ENCODE assay signal across 8 cellular contexts in the genomic region with DNA sequence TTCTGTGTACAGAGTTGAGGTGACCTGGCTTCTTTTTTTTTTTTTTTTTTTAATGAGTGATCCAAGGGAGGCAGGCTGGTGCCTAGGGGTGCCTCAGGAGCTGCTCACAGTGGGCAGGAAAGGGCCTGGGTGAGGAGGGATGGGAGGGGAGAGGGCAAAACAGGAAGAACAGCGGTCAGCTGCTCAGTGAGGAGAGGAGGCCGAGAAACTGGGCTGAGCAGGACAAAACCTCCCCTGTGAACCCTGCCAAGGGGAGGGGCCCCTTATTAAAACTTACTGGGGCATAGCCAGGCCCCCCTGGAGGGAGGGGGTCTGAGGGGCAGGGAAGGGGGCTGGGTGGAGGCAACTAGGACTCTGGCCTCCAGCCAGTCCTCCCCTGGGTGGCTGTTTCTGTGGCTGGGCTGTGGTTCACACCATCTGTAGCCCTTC. TPM values are rescaled to one million over a fixed set of nuclear protein-coding genes. Genes with fewer than 3 reads are reported as not detected.
DNase-seq lines count a peak whose midpoint lies in the region; ATAC-seq and TF ChIP-seq lines count a peak whose summit lies in the region.

No MANE protein-coding gene starts in this region.

- H4K20me1 ChIP-seq in GM23338 (replicated peaks; ENCODE audit: insufficient read depth) (peaks cover 67% of the 10 kb centered on the region), smooth muscle cell (ENCODE audit: low read depth) (peaks cover 66% of the 10 kb centered on the region)

- H3K36me3 ChIP-seq in GM23338 (ENCODE audit: insufficient read depth) (peaks cover 6% of the 10 kb centered on the region; the same call in 1 of the 2 replicates), right atrium auricular region (peaks cover 25% of the 10 kb centered on the region), smooth muscle cell (ENCODE audit: low read depth) (no peaks in the 10 kb centered on the region)

- H3K9ac ChIP-seq in smooth muscle cell (ENCODE audit: low read depth): no peak overlapping the region

- H2AFZ ChIP-seq in GM23338 (no peak overlapping the region), smooth muscle cell (ENCODE audit: low read depth) (no peak overlapping the region)

- no peaks in the 10 kb centered on the region for H3K9me2 ChIP-seq in GM23338 (ENCODE audit: insufficient read depth)

- peak overlapping the region; percentile 95; the same call in 1 of the 3 replicates for H3K4me3 Mint-ChIP-seq in GM23338
- peak overlapping the region; percentile 98 for H3K4me3 Mint-ChIP-seq in activated CD4-positive, alpha-beta memory T cell treated with anti-CD3 and anti-CD28 coated beads, Interleukin-2, amount 10 ng/mL, durations not matched to agents 7 days and 5 days

- no peak overlapping the region for H3K27ac Mint-ChIP-seq in GM23338
- H3K27ac Mint-ChIP-seq in activated CD4-positive, alpha-beta memory T cell treated with anti-CD3 and anti-CD28 coated beads, Interleukin-2, amount 10 ng/mL, durations not matched to agents 7 days and 5 days: peak overlapping the region; percentile 78

- H3K9me3 Mint-ChIP-seq in GM23338: no peaks in the 10 kb centered on the region
- H3K9me3 Mint-ChIP-seq in activated CD4-positive, alpha-beta memory T cell treated with anti-CD3 and anti-CD28 coated beads, Interleukin-2, amount 10 ng/mL, durations not matched to agents 7 days and 5 days: no peaks in the 10 kb centered on the region

- DNase-seq in GM23338 (ENCODE audit: low spot score) (no peak), right atrium auricular region (ENCODE audit: low spot score) (no peak), smooth muscle cell (lab: John Stamatoyannopoulos, UW; ENCODE audit: unreplicated experiment) (no peak), cerebellar nuclear complex (lab: John Stamatoyannopoulos, UW) (no peak), NCI-H2227 treated with DMSO at 0.1 percent for 48 hours (lab: John Stamatoyannopoulos, UW) (no peak)
- DNase-seq in activated CD4-positive, alpha-beta memory T cell treated with anti-CD3 and anti-CD28 coated beads, Interleukin-2, amount 10 ng/mL, durations not matched to agents 7 days and 5 days: no peak

- H3K79me2 ChIP-seq in GM23338 (replicated peaks; ENCODE audit: insufficient read depth): peaks cover 77% of the 10 kb centered on the region
- H3K79me2 ChIP-seq in smooth muscle cell (ENCODE audit: low read depth): peaks cover 71% of the 10 kb centered on the region

- ATAC-seq in GM23338: no peak
- no peak for ATAC-seq in HG02938 (IDR thresholded peaks at IDR 0.05; ENCODE audit: unreplicated experiment)
- no peak for ATAC-seq in GM21619 (IDR thresholded peaks at IDR 0.05; ENCODE audit: unreplicated experiment)

- no peaks in the 10 kb centered on the region for H3K27me3 ChIP-seq in GM23338 (ENCODE audit: insufficient read depth)
- H3K27me3 ChIP-seq in right atrium auricular region: no peaks in the 10 kb centered on the region
- no peaks in the 10 kb centered on the region for H3K27me3 ChIP-seq in smooth muscle cell (ENCODE audit: low read depth)

- CTCF ChIA-PET in activated CD4-positive, alpha-beta memory T cell treated with anti-CD3 and anti-CD28 coated beads, Interleukin-2, amount 10 ng/mL, durations not matched to agents 7 days and 5 days (lab: Charles Lee): interaction anchor here (0.9 to 2.1 kb wide), 4 partner anchors 10 to 59 kb away, joined by 3 to 10 read pairs (median 5); no protein-coding TSS in a partner anchor

- H3K27ac ChIP-seq in GM23338 (ENCODE audit: low read depth): no peak overlapping the region
- peak overlapping the region; percentile 93 to 94 for H3K27ac ChIP-seq in right atrium auricular region
- H3K27ac ChIP-seq in smooth muscle cell (ENCODE audit: low read depth): no peak overlapping the region

- H3F3A ChIP-seq in GM23338 (replicated peaks; ENCODE audit: low read depth) (peaks cover 23% of the 10 kb centered on the region), smooth muscle cell (ENCODE audit: low read depth) (peaks cover 6% of the 10 kb centered on the region)

- H3K4me3 ChIP-seq in GM23338: peak overlapping the region; percentile 88; the same call in 1 of the 2 replicates
- H3K4me3 ChIP-seq in right atrium auricular region: peak overlapping the region; percentile 96 to 97
- H3K4me3 ChIP-seq in smooth muscle cell: no peak overlapping the region

- peaks cover 61% of the 10 kb centered on the region for H3K4me1 Mint-ChIP-seq in GM23338
- peaks cover 63% of the 10 kb centered on the region for H3K4me1 Mint-ChIP-seq in activated CD4-positive, alpha-beta memory T cell treated with anti-CD3 and anti-CD28 coated beads, Interleukin-2, amount 10 ng/mL, durations not matched to agents 7 days and 5 days

- POLR2A ChIA-PET in activated CD4-positive, alpha-beta memory T cell treated with anti-CD3 and anti-CD28 coated beads, Interleukin-2, amount 10 ng/mL, durations not matched to agents 7 days and 5 days (lab: Charles Lee): interaction anchor here (1.1 to 4.1 kb wide), 4 partner anchors 9 to 49 kb away, joined by 3 to 69 read pairs (median 4); a partner anchor contains a TSS

- peaks cover 16% of the 10 kb centered on the region for H3K27me3 Mint-ChIP-seq in GM23338 (ENCODE audit: insufficient read depth, low read depth, poor library complexity)
- no peaks in the 10 kb centered on the region for H3K27me3 Mint-ChIP-seq in activated CD4-positive, alpha-beta memory T cell treated with anti-CD3 and anti-CD28 coated beads, Interleukin-2, amount 10 ng/mL, durations not matched to agents 7 days and 5 days

- H3K36me3 Mint-ChIP-seq in GM23338 (ENCODE audit: low read depth): peaks cover 24% of the 10 kb centered on the region
- peaks cover 49% of the 10 kb centered on the region for H3K36me3 Mint-ChIP-seq in activated CD4-positive, alpha-beta memory T cell treated with anti-CD3 and anti-CD28 coated beads, Interleukin-2, amount 10 ng/mL, durations not matched to agents 7 days and 5 days (ENCODE audit: low read depth)

- H3K9me3 ChIP-seq in right atrium auricular region: no peaks in the 10 kb centered on the region
- H3K9me3 ChIP-seq in smooth muscle cell (replicated peaks; ENCODE audit: low read depth): no peaks in the 10 kb centered on the region

- TF ChIP-seq CTCF in GM23338 (conservative IDR thresholded peaks at IDR 0.05; ENCODE audit: low read depth in 2 of 2) (no peak), right atrium auricular region (IDR thresholded peaks at IDR 0.05) (no peak), smooth muscle cell (IDR thresholded peaks at IDR 0.05; ENCODE audit: borderline replicate concordance, insufficient read depth, poor library complexity, severe bottlenecking) (no peak)

- WGBS in smooth muscle cell (ENCODE audit: low lambda C conversion rate): 33% methylated on average over 1 of the region's 2 CpGs

- H3K4me1 ChIP-seq in GM23338 (ENCODE audit: insufficient read depth): peaks cover 58% of the 10 kb centered on the region
- peaks cover 0 to 63% of the 10 kb centered on the region in 2 donors for H3K4me1 ChIP-seq in right atrium auricular region
- H3K4me1 ChIP-seq in smooth muscle cell (ENCODE audit: low read depth): peaks cover 37% of the 10 kb centered on the region

- H3K4me2 ChIP-seq in GM23338: peak overlapping the region; percentile 94; the same call in 1 of the 2 replicates
- H3K4me2 ChIP-seq in smooth muscle cell: peak overlapping the region; percentile 96

TF ChIP-seq in GM23338, 12 proteins besides CTCF, POLR2A, EP300 and RAD21 (continues in another document):
- TF ChIP-seq EZH2phosphoT487 (IDR thresholded peaks at IDR 0.05; ENCODE audit: unreplicated experiment): no peak
- TF ChIP-seq ZNF114 (CRISPR knock-in tag; IDR thresholded peaks at IDR 0.05): no peak
- no peak for TF ChIP-seq ZNF331 (CRISPR knock-in tag; IDR thresholded peaks at IDR 0.05; ENCODE audit: low read depth)
- no peak for TF ChIP-seq JUNB (IDR thresholded peaks at IDR 0.05; ENCODE audit: unreplicated experiment)
- TF ChIP-seq, protein P1, sequence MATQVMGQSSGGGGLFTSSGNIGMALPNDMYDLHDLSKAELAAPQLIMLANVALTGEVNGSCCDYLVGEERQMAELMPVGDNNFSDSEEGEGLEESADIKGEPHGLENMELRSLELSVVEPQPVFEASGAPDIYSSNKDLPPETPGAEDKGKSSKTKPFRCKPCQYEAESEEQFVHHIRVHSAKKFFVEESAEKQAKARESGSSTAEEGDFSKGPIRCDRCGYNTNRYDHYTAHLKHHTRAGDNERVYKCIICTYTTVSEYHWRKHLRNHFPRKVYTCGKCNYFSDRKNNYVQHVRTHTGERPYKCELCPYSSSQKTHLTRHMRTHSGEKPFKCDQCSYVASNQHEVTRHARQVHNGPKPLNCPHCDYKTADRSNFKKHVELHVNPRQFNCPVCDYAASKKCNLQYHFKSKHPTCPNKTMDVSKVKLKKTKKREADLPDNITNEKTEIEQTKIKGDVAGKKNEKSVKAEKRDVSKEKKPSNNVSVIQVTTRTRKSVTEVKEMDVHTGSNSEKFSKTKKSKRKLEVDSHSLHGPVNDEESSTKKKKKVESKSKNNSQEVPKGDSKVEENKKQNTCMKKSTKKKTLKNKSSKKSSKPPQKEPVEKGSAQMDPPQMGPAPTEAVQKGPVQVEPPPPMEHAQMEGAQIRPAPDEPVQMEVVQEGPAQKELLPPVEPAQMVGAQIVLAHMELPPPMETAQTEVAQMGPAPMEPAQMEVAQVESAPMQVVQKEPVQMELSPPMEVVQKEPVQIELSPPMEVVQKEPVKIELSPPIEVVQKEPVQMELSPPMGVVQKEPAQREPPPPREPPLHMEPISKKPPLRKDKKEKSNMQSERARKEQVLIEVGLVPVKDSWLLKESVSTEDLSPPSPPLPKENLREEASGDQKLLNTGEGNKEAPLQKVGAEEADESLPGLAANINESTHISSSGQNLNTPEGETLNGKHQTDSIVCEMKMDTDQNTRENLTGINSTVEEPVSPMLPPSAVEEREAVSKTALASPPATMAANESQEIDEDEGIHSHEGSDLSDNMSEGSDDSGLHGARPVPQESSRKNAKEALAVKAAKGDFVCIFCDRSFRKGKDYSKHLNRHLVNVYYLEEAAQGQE (IDR thresholded peaks at IDR 0.05; ENCODE audit: unreplicated experiment): no peak
- no peak for TF ChIP-seq STAT1 (IDR thresholded peaks at IDR 0.05; ENCODE audit: unreplicated experiment)

RNA-seq across cellular contexts. Expression of a gene that starts 3.5 kb away (rescaled TPM):
- total RNA-seq in GM23338 (2014; rRNA removed; shearing (Covaris generic)): 27.8 and 29.4 TPM in 2 replicates
- 9.0 TPM in 2 replicates for polyA plus RNA-seq in GM23338 (2016; fragmentation: Nextera tagmentation; extraction: Ambion mirVana)
- total RNA-seq in activated CD4-positive, alpha-beta memory T cell treated with anti-CD3 and anti-CD28 coated beads, Interleukin-2, amount 10 ng/mL, durations not matched to agents 7 days and 5 days: 10 to 100 TPM; 32.9 to 33.1 TPM
- total RNA-seq in right atrium auricular region: 10 to 100 TPM in 1 of 2 donors, 1 to 10 TPM in 1; 6.3 to 19.4 TPM
- 7.9 and 13.7 TPM in 2 replicates for total RNA-seq in smooth muscle cell
- polyA plus RNA-seq in smooth muscle cell: 16.3 and 20.0 TPM in 2 replicates

RNA-seq across cellular contexts. Expression of a gene that starts 19.8 kb away (rescaled TPM):
- total RNA-seq in GM23338 (2014; rRNA removed; shearing (Covaris generic)): 193 and 200 TPM in 2 replicates
- 106 and 116 TPM in 2 replicates for polyA plus RNA-seq in GM23338 (2016; fragmentation: Nextera tagmentation; extraction: Ambion mirVana)
- 10 to 100 TPM; 46.1 to 49.1 TPM for total RNA-seq in activated CD4-positive, alpha-beta memory T cell treated with anti-CD3 and anti-CD28 coated beads, Interleukin-2, amount 10 ng/mL, durations not matched to agents 7 days and 5 days
- total RNA-seq in right atrium auricular region: under 1 TPM; 0.28 to 0.56 TPM
- total RNA-seq in smooth muscle cell: 0.40 and 1.6 TPM in 2 replicates
- polyA plus RNA-seq in smooth muscle cell: 1.5 TPM in 2 replicates

Comparison
In these comparisons a context has a peak if more than half of its experiments do, and no peak if none do; other contexts are left out.
1. H3K27ac ChIP-seq: peak in right atrium auricular region (2 of 2); none in GM23338 (single experiment) and smooth muscle cell (single experiment).
2. RNA of a gene that starts 19.8 kb away (total RNA-seq): 193 to 200 TPM in GM23338 and 46.1 to 49.1 TPM in activated CD4-positive, alpha-beta memory T cell treated with anti-CD3 and anti-CD28 coated beads, Interleukin-2, amount 10 ng/mL, durations not matched to agents 7 days and 5 days; 0.40 to 1.6 TPM in smooth muscle cell and 0.28 to 0.56 TPM in right atrium auricular region; every median in the first group is over 10 times any median in the second.